ENCODE assay signal across 20 cellular contexts in the genomic region with DNA sequence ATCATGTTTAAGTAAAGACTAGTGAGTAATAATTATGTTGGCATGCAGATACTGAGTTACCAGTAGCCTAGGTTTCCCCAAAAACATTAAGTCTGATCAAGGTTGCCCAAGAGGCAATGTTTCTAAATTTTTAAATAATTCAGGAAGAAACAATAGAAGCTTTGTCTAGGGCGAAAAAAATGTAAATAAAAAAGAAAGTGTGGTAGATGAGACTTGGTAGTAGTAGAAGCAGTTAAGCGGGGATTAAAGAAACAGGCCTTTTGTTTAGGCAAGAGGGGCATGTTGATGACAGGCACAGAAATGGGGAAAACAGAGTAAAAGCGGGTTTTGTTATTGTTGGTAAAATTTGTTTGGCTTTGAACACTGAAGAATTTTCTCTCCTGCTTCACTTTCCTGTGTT.
DNase-seq lines count a peak whose midpoint lies in the region; ATAC-seq and TF ChIP-seq lines count a peak whose summit lies in the region.
"Had no signal": no experiment of that assay in that cellular context is flagged by ENCODE, and none has a peak within 500 bp of the region (broad histone marks: within the 10 kb centered on the region; RNA-seq: fewer than 3 reads in every experiment).

No MANE protein-coding gene starts in this region.

- intact Hi-C loops in Calu3 (cut with micrococcal nuclease; ENCODE audit: unreplicated experiment): no loop called here

- in situ Hi-C loops in SK-MEL-5 (cut with HindIII; ENCODE audit: low pct_unique_long_range_greater_than_20kb, low sequenced_read_pairs): no loop called here

- H3K9me3 ChIP-seq in HUES6 (ENCODE audit: control insufficient read depth, insufficient read depth, low read depth, low read length): peaks cover 33% of the 10 kb centered on the region
- H3K9me3 ChIP-seq: BE2C had no signal

- peak overlapping the region; percentile 25; the same call in 1 of the 2 replicates for H3K27ac ChIP-seq in HUES6 (ENCODE audit: low read depth, low read length)

- CTCF ChIA-PET in Calu3 (lab: Charles Lee): no interaction called here
- CTCF ChIA-PET in T-cell (lab: Charles Lee): no interaction called here

- DNase-seq in Calu3 (no peak), SK-MEL-5 (ENCODE audit: low read depth, low spot score) (peak; percentile 22), foreskin melanocyte (peak; percentile 63), NCI-H2196 (lab: John Stamatoyannopoulos, UW; ENCODE audit: unreplicated experiment) (no peak), T-cell (no peak), AG08395 (ENCODE audit: low spot score) (no peak)
- no peak for DNase-seq in activated T-cell treated with anti-CD3 and anti-CD28 coated beads, Interleukin-2, amount 50 U/mL, for 48 hours
- DNase-seq: BE2C; C1 segment of cervical spinal cord; Caco-2; CD4-positive, CD25-positive, alpha-beta regulatory T cell; CD8-positive, alpha-beta memory T cell; DMS153; DMS79; GDM1; HCEC 1CT; KBM-7 had no signal

- POLR2A ChIA-PET in T-cell (lab: Charles Lee): no interaction called here

- no peak overlapping the region for H3K9ac ChIP-seq in HUES6 (ENCODE audit: low read length)

- H3K36me3 Mint-ChIP-seq in Calu3 (ENCODE audit: insufficient read depth, unreplicated experiment) (peaks cover 31% of the 10 kb centered on the region), T-cell (no peaks in the 10 kb centered on the region)
- H3K36me3 Mint-ChIP-seq: CD4-positive, CD25-positive, alpha-beta regulatory T cell; CD8-positive, alpha-beta memory T cell; IgD-negative memory B cell had no signal

- H3K27ac Mint-ChIP-seq in Calu3 (ENCODE audit: unreplicated experiment): peak overlapping the region; percentile 16
- no peak overlapping the region for H3K27ac Mint-ChIP-seq in T-cell
- H3K27ac Mint-ChIP-seq: CD4-positive, CD25-positive, alpha-beta regulatory T cell; CD8-positive, alpha-beta memory T cell; IgD-negative memory B cell had no signal

- H3K9me3 Mint-ChIP-seq in Calu3 (ENCODE audit: low read depth, unreplicated experiment) (peaks cover 9% of the 10 kb centered on the region), T-cell (peaks cover 0 to 14% (median 12%) of the 10 kb centered on the region in 3 donors)

- H3K4me1 ChIP-seq in HUES6 (ENCODE audit: control insufficient read depth, insufficient read depth, low read length): no peaks in the 10 kb centered on the region; the same call in 1 of the 2 replicates
- H3K4me1 ChIP-seq: BE2C, Caco-2 had no signal

- ATAC-seq in T-cell (replicated peaks in 1 of 4): no peak
- ATAC-seq: HepG2 had no signal

- H3K27me3 Mint-ChIP-seq in Calu3 (ENCODE audit: unreplicated experiment): no peaks in the 10 kb centered on the region
- peaks cover 0 to 4% of the 10 kb centered on the region in 2 donors for H3K27me3 Mint-ChIP-seq in T-cell
- H3K27me3 Mint-ChIP-seq: CD4-positive, CD25-positive, alpha-beta regulatory T cell; CD8-positive, alpha-beta memory T cell; IgD-negative memory B cell had no signal

- no peak for TF ChIP-seq CTCF in Calu3 (IDR thresholded peaks at IDR 0.05; ENCODE audit: unreplicated experiment)

- H3K4me3 ChIP-seq in HUES6 (ENCODE audit: low read depth, low read length): no peak overlapping the region

- peaks cover 38% of the 10 kb centered on the region for H3K36me3 ChIP-seq in HUES6 (ENCODE audit: control insufficient read depth, insufficient read depth, low read length)
- H3K36me3 ChIP-seq: BE2C had no signal

- no peaks in the 10 kb centered on the region for H3K27me3 ChIP-seq in HUES6 (ENCODE audit: control insufficient read depth, insufficient read depth, low read length)
- H3K27me3 ChIP-seq: BE2C had no signal

- peaks cover 33% of the 10 kb centered on the region for H3K4me1 Mint-ChIP-seq in Calu3 (ENCODE audit: low read depth, unreplicated experiment)
- no peaks in the 10 kb centered on the region for H3K4me1 Mint-ChIP-seq in T-cell
- H3K4me1 Mint-ChIP-seq: CD4-positive, CD25-positive, alpha-beta regulatory T cell; CD8-positive, alpha-beta memory T cell had no signal

- BruUV-seq in Calu3 (replicated peaks; lab: Mats Ljungman, UMichigan): no TSS peak

- H3K4me3 Mint-ChIP-seq in Calu3 (ENCODE audit: low read depth, unreplicated experiment): no peak overlapping the region
- H3K4me3 Mint-ChIP-seq in T-cell: no peak overlapping the region
- H3K4me3 Mint-ChIP-seq: CD4-positive, CD25-positive, alpha-beta regulatory T cell; CD8-positive, alpha-beta memory T cell; IgD-negative memory B cell had no signal

Comparison
In these comparisons a context has a peak if more than half of its experiments do, and no peak if none do; other contexts are left out.
1. DNase-seq: peak in SK-MEL-5 (single experiment) and foreskin melanocyte (single experiment); none in Calu3 (single experiment), NCI-H2196 (single experiment), T-cell (0 of 34), activated T-cell treated with anti-CD3 and anti-CD28 coated beads, Interleukin-2, amount 50 U/mL, for 48 hours (0 of 2) and AG08395 (single experiment).